ENCODE assay signal across 11 cellular contexts in genomic region chr18:79624356-79624961, GRCh38. TPM values are rescaled to one million over a fixed set of nuclear protein-coding genes. Genes with fewer than 3 reads are reported as not detected.
A peak's percentile ranks its signal among the peaks of the same experiment; 100 is the strongest.
DNase-seq lines count a peak whose midpoint lies in the region; ATAC-seq and TF ChIP-seq lines count a peak whose summit lies in the region.
"Had no signal": no experiment of that assay in that cellular context is flagged by ENCODE, and none has a peak within 500 bp of the region (broad histone marks: within the 10 kb centered on the region; RNA-seq: fewer than 3 reads in every experiment).

No MANE protein-coding gene starts in this region.

- POLR2A ChIA-PET in HEK293 (lab: Yijun Ruan, JAX), result no interaction called here

- CTCF ChIA-PET in HEK293 (lab: Yijun Ruan, JAX), result interaction anchor here (1.1 kb wide), 1 partner anchor 245 kb away, joined by 4 read pairs; no protein-coding TSS in a partner anchor

- no peaks in the 10 kb centered on the region for H3K36me3 ChIP-seq in HEK293 (ENCODE audit: control insufficient read depth in 2 of 2, insufficient read depth in 1 of 2, low read length in 2 of 2)
- H3K36me3 ChIP-seq in sigmoid colon, result no peaks in the 10 kb centered on the region

- intact Hi-C loops in sigmoid colon (cut with DNase I), result no loop called here

- peaks cover 0 to 18% (median 0%) of the 10 kb centered on the region in 3 donors for H3K27me3 ChIP-seq in sigmoid colon
- H3K27me3 ChIP-seq: body of pancreas had no signal

- H3K9me3 ChIP-seq in HEK293 (ENCODE audit: control insufficient read depth, insufficient read depth, low read depth, low read length) (peaks cover 2% of the 10 kb centered on the region; the same call in 1 of the 2 replicates), sigmoid colon (no peaks in the 10 kb centered on the region)
- H3K9me3 ChIP-seq: body of pancreas had no signal

- DNase-seq in MV-4-11 (lab: John Stamatoyannopoulos, UW) (peak; percentile 79), sigmoid colon (peak; percentile 52), NCI-H526 (lab: John Stamatoyannopoulos, UW) (no peak), HCEC 1CT (no peak)
- DNase-seq: erythroblast, NCI-H1417, nephron progenitor cell had no signal

- no peaks in the 10 kb centered on the region for H3K4me1 ChIP-seq in HEK293 (ENCODE audit: control insufficient read depth, insufficient read depth, low read length)
- H3K4me1 ChIP-seq in sigmoid colon, result no peaks in the 10 kb centered on the region
- H3K4me1 ChIP-seq: body of pancreas had no signal

- no peak overlapping the region for H3K27ac ChIP-seq in HEK293 (ENCODE audit: extremely low read depth, low read depth, low read length)
- H3K27ac ChIP-seq in sigmoid colon, result no peak overlapping the region

- H3K4me3 ChIP-seq in HEK293 (ENCODE audit: low read depth, low read length) (no peak overlapping the region), sigmoid colon (no peak overlapping the region)
- H3K4me3 ChIP-seq: body of pancreas had no signal

- no peak for TF ChIP-seq POLR2A in sigmoid colon (IDR thresholded peaks at IDR 0.05)

- TF ChIP-seq CTCF in HEK293 (tag by site-specific recombination; IDR thresholded peaks at IDR 0.05) (no peak), sigmoid colon (IDR thresholded peaks at IDR 0.05) (no peak)

- ATAC-seq in GM19023 (IDR thresholded peaks at IDR 0.05; ENCODE audit: unreplicated experiment) (peak; percentile 38), HG02763 (IDR thresholded peaks at IDR 0.05; ENCODE audit: unreplicated experiment) (no peak)
- ATAC-seq: body of pancreas had no signal

- TF ChIP-seq EP300 in sigmoid colon (IDR thresholded peaks at IDR 0.05), result no peak

- WGBS in sigmoid colon, 2 donors, result 74 to 79% methylated on average over 5 of the region's 5 CpGs

TF ChIP-seq in HEK293, 187 proteins besides CTCF, POLR2A, EP300 and RAD21:
- TF ChIP-seq ZFP37 (tag by site-specific recombination; IDR thresholded peaks at IDR 0.05) (no peak), ZNF157 (tag by site-specific recombination; IDR thresholded peaks at IDR 0.05) (no peak), ZNF311 (tag by site-specific recombination; IDR thresholded peaks at IDR 0.05; ENCODE audit: borderline replicate concordance) (no peak), TCF7L2 (IDR thresholded peaks at IDR 0.05; ENCODE audit: borderline replicate concordance, low read depth, low read length) (no peak), PRDM10 (tag by site-specific recombination; IDR thresholded peaks at IDR 0.05) (peak; percentile 83), ZSCAN5A (tag by site-specific recombination; IDR thresholded peaks at IDR 0.05) (no peak)

RNA-seq across cellular contexts. Expression of gene CTDP1, which starts 55.1 kb away (rescaled TPM):
- total RNA-seq in sigmoid colon, result 10 to 100 TPM; 11.1 to 14.7 (median 12.6) TPM
- polyA plus RNA-seq in sigmoid colon, result 10 to 100 TPM; 15.6 to 25.9 (median 22.3) TPM

Comparison
In these comparisons a context has a peak if more than half of its experiments do, and no peak if none do; other contexts are left out.
1. DNase-seq: peak in MV-4-11 (single experiment) and sigmoid colon (single experiment); none in NCI-H526 (0 of 2) and HCEC 1CT (single experiment).